ENCODE assay signal across 13 cellular contexts in genomic region chr9:91727972-91728371, GRCh38.
DNase-seq lines count a peak whose midpoint lies in the region; ATAC-seq, FAIRE-seq and TF ChIP-seq lines count a peak whose summit lies in the region.
"Had no signal": no experiment of that assay in that cellular context is flagged by ENCODE, and none has a peak within 500 bp of the region (broad histone marks: within the 10 kb centered on the region; RNA-seq: fewer than 3 reads in every experiment).

No MANE protein-coding gene starts in this region.

- H3K4me2 ChIP-seq in KMS-11: no peak overlapping the region
- H3K4me2 ChIP-seq in astrocyte (ENCODE audit: low read length): no peak overlapping the region
- H3K4me2 ChIP-seq: BLaER1 had no signal

- peaks cover 3% of the 10 kb centered on the region for H3K27me3 Mint-ChIP-seq in astrocyte (ENCODE audit: low read depth, unreplicated experiment)

- ATAC-seq in GM21367 (IDR thresholded peaks at IDR 0.05; ENCODE audit: unreplicated experiment): no peak

- peak overlapping the region; percentile 41 for H3K27ac Mint-ChIP-seq in astrocyte (ENCODE audit: unreplicated experiment)
- H3K27ac Mint-ChIP-seq: CD4-positive, alpha-beta T cell had no signal

- no peaks in the 10 kb centered on the region for H3K9me3 Mint-ChIP-seq in astrocyte (ENCODE audit: unreplicated experiment)
- H3K9me3 Mint-ChIP-seq: CD4-positive, alpha-beta T cell; IgD-negative memory B cell had no signal

- no peaks in the 10 kb centered on the region for H3K9me3 ChIP-seq in astrocyte (ENCODE audit: insufficient read depth, low read depth, low read length)
- no peaks in the 10 kb centered on the region for H3K9me3 ChIP-seq in iPS-15b (ENCODE audit: control insufficient read depth, insufficient read depth, low read length)
- H3K9me3 ChIP-seq in transverse colon: no peaks in the 10 kb centered on the region
- H3K9me3 ChIP-seq: BLaER1, MG63 had no signal

- peaks cover 15% of the 10 kb centered on the region for H3K4me1 Mint-ChIP-seq in astrocyte (ENCODE audit: low read depth, unreplicated experiment)
- H3K4me1 Mint-ChIP-seq: IgD-negative memory B cell had no signal

- intact Hi-C loops in transverse colon (cut with DNase I; ENCODE audit: low total_unique reads): loop anchor here (10.0 kb wide), 1 partner anchor 683 kb away; no protein-coding TSS in a partner anchor

- H2AFZ ChIP-seq in KMS-11 (ENCODE audit: low read depth) (peak overlapping the region; percentile 39), astrocyte (ENCODE audit: low read depth, low read length) (no peak overlapping the region)

- in situ Hi-C loops in transverse colon (cut with MboI; ENCODE audit: low pct_ligation_motif_present in 1 of 4, low pct_unique_long_range_greater_than_20kb in 1 of 4, low sequenced_read_pairs in 3 of 4) (loop anchor here in 2 of 4 donors (10.0 to 25.0 kb wide), 2 partner anchors 209 to 813 kb away; no protein-coding TSS in a partner anchor), ACHN (cut with HindIII; ENCODE audit: low pct_ligation_motif_present, low pct_unique_long_range_greater_than_20kb, low sequenced_read_pairs) (no loop called here)

- 80 to 85% methylated on average over 5 of the region's 5 CpGs for WGBS in transverse colon (ENCODE audit: low coverage in 1 of 2), 2 donors

- H3K4me3 ChIP-seq in KMS-11 (IDR thresholded peaks at IDR 0.05; ENCODE audit: insufficient read depth, low read depth, low read length): no peak overlapping the region
- no peak overlapping the region for H3K4me3 ChIP-seq in astrocyte (ENCODE audit: insufficient read depth, low read depth, low read length)
- H3K4me3 ChIP-seq in iPS-15b (ENCODE audit: low read depth, low read length): no peak overlapping the region
- H3K4me3 ChIP-seq in transverse colon: no peak overlapping the region
- H3K4me3 ChIP-seq: BLaER1, MG63 had no signal

- H3K36me3 Mint-ChIP-seq in astrocyte (ENCODE audit: low read depth, unreplicated experiment): peaks cover 10% of the 10 kb centered on the region
- H3K36me3 Mint-ChIP-seq: IgD-negative memory B cell had no signal

- H3K4me3 Mint-ChIP-seq in astrocyte (ENCODE audit: unreplicated experiment): no peak overlapping the region
- H3K4me3 Mint-ChIP-seq: CD4-positive, alpha-beta T cell; IgD-negative memory B cell had no signal

- no peaks in the 10 kb centered on the region for H3K36me3 ChIP-seq in KMS-11 (ENCODE audit: insufficient read depth)
- no peaks in the 10 kb centered on the region for H3K36me3 ChIP-seq in astrocyte (ENCODE audit: insufficient read depth, low read length)
- peaks cover 8% of the 10 kb centered on the region for H3K36me3 ChIP-seq in iPS-15b (ENCODE audit: control insufficient read depth, insufficient read depth, low read length)
- no peaks in the 10 kb centered on the region for H3K36me3 ChIP-seq in transverse colon
- H3K36me3 ChIP-seq: BLaER1, MG63 had no signal

- H3K27ac ChIP-seq in KMS-11: no peak overlapping the region; the same call in 1 of the 2 replicates
- no peak overlapping the region for H3K27ac ChIP-seq in astrocyte (ENCODE audit: low read depth, low read length)
- H3K27ac ChIP-seq in transverse colon: peak overlapping the region; percentile 1 to 54 (median 31)
- H3K27ac ChIP-seq: BLaER1 had no signal

- no peaks in the 10 kb centered on the region for H4K20me1 ChIP-seq in KMS-11 (ENCODE audit: insufficient read depth)
- H4K20me1 ChIP-seq in astrocyte (ENCODE audit: insufficient read depth, low read length): no peaks in the 10 kb centered on the region
- H4K20me1 ChIP-seq: BLaER1 had no signal

- TF ChIP-seq CTCF in KMS-11 (conservative IDR thresholded peaks at IDR 0.05; ENCODE audit: low read depth, low read length): no peak
- no peak for TF ChIP-seq CTCF in astrocyte (IDR thresholded peaks at IDR 0.05; ENCODE audit: insufficient read depth, low read depth, low read length)
- TF ChIP-seq CTCF in transverse colon (IDR thresholded peaks at IDR 0.05): no peak

- H3K79me2 ChIP-seq in KMS-11 (ENCODE audit: insufficient read depth, low read depth) (no peaks in the 10 kb centered on the region), astrocyte (ENCODE audit: insufficient read depth, low read length) (no peaks in the 10 kb centered on the region)

- no peaks in the 10 kb centered on the region for H3K27me3 ChIP-seq in KMS-11 (ENCODE audit: insufficient read depth, low read depth)
- H3K27me3 ChIP-seq in astrocyte (ENCODE audit: insufficient read depth, low read length): no peaks in the 10 kb centered on the region
- no peaks in the 10 kb centered on the region for H3K27me3 ChIP-seq in iPS-15b (ENCODE audit: control insufficient read depth, insufficient read depth, low read length)
- H3K27me3 ChIP-seq in transverse colon: no peaks in the 10 kb centered on the region
- H3K27me3 ChIP-seq: BLaER1, MG63 had no signal

- H3K9ac ChIP-seq in KMS-11 (no peak overlapping the region; the same call in 1 of the 2 replicates), astrocyte (ENCODE audit: low read length) (peak overlapping the region; percentile 24), iPS-15b (ENCODE audit: low read depth, low read length) (peak overlapping the region; percentile 24)
- H3K9ac ChIP-seq: BLaER1 had no signal

- no peak for TF ChIP-seq POLR2A in transverse colon (IDR thresholded peaks at IDR 0.05)

- no peak for TF ChIP-seq EP300 in transverse colon (IDR thresholded peaks at IDR 0.05; ENCODE audit: low read depth)

- H3K4me1 ChIP-seq in KMS-11 (ENCODE audit: low read depth, poor library complexity, severe bottlenecking): peaks cover 9% of the 10 kb centered on the region
- H3K4me1 ChIP-seq in astrocyte (ENCODE audit: insufficient read depth, low read length): peaks cover 4% of the 10 kb centered on the region
- H3K4me1 ChIP-seq in iPS-15b (ENCODE audit: control insufficient read depth, insufficient read depth, low read length): no peaks in the 10 kb centered on the region
- peaks cover 0 to 3% (median 1%) of the 10 kb centered on the region in 4 donors for H3K4me1 ChIP-seq in transverse colon
- H3K4me1 ChIP-seq: BLaER1 had no signal

- DNase-seq in astrocyte (ENCODE audit: low read depth) (no peak), transverse colon (no peak), ACHN (no peak), NCI-H2196 treated with DMSO at 0.1 percent for 48 hours (lab: John Stamatoyannopoulos, UW; ENCODE audit: unreplicated experiment) (no peak)
- DNase-seq: CD4-positive, alpha-beta T cell; NCI-H1092; NCI-H1436 treated with DMSO at 0.1 percent for 48 hours had no signal

- FAIRE-seq in astrocyte (lab: Jason Lieb, UNC): no peak

Comparison
In these comparisons a context has a peak if more than half of its experiments do, and no peak if none do; other contexts are left out.
1. H3K27ac ChIP-seq: peak in transverse colon (4 of 4); none in KMS-11 (single experiment) and astrocyte (single experiment).